In genomic region chr2:2641541-2642410, GRCh38 we compare ENCODE assay signal across 19 cellular contexts.
"Had no signal": no experiment of that assay in that cellular context is flagged by ENCODE, and none has a peak within 500 bp of the region (broad histone marks: within the 10 kb centered on the region; RNA-seq: fewer than 3 reads in every experiment).

No MANE protein-coding gene starts in this region.

- H3K4me3 ChIP-seq: cardiac muscle cell, left lung, pancreas, spleen, tibial artery had no signal

- H3K27me3 Mint-ChIP-seq: activated CD4-positive, alpha-beta memory T cell treated with anti-CD3 and anti-CD28 coated beads, Interleukin-2, amount 10 ng/mL, durations not matched to agents 7 days and 5 days; activated naive CD8-positive, alpha-beta T cell treated with anti-CD3 and anti-CD28 coated beads, Interleukin-2, amount 10 ng/mL, durations not matched to agents 7 days and 5 days had no signal

- DNase-seq: activated CD4-positive, alpha-beta memory T cell treated with anti-CD3 and anti-CD28 coated beads, Interleukin-2, amount 10 ng/mL, durations not matched to agents 7 days and 5 days; activated CD4-positive, alpha-beta T cell treated with anti-CD3 and anti-CD28 coated beads for 4 hours; activated naive CD4-positive, alpha-beta T cell treated with Interleukin-2 at 50 U/mL for 16 hours; activated naive CD8-positive, alpha-beta T cell treated with anti-CD3 and anti-CD28 coated beads, Interleukin-2, amount 10 ng/mL, durations not matched to agents 7 days and 5 days; activated T-cell treated with anti-CD3 and anti-CD28 coated beads, Interleukin-2, amount 50 U/mL, for 24 hours; amygdala; effector memory CD8-positive, alpha-beta T cell; left lung; mammary epithelial cell; midbrain; spleen; stimulated activated naive B cell treated with anti-CD40 and anti-IgM and Interleukin-4, amounts not matched to agents 10 μg/mL and 1 μg/mL and 100 μg/mL, for 72 hours had no signal

- H3K4me1 ChIP-seq: left lung, pancreas, spleen, tibial artery had no signal

- ATAC-seq: effector memory CD8-positive, alpha-beta T cell; left lung; pancreas; WTC11 had no signal

- H3K27ac Mint-ChIP-seq: activated CD4-positive, alpha-beta memory T cell treated with anti-CD3 and anti-CD28 coated beads, Interleukin-2, amount 10 ng/mL, durations not matched to agents 7 days and 5 days; activated naive CD8-positive, alpha-beta T cell treated with anti-CD3 and anti-CD28 coated beads, Interleukin-2, amount 10 ng/mL, durations not matched to agents 7 days and 5 days; activated T-cell treated with anti-CD3 and anti-CD28 coated beads, Interleukin-2, amount 50 U/mL, for 24 hours; activated T-helper 2 cell treated with anti-CD3 and anti-CD28 coated beads, Interferon-gamma antibody, Interleukin-2, Interleukin-4, amounts not matched to agents 10 μg/mL and 5 μg/mL and 100 μg/mL, durations not matched to agents 14 hours and 24 hours and 36 hours; effector memory CD8-positive, alpha-beta T cell; stimulated activated naive B cell treated with anti-CD40 and anti-IgM and Interleukin-4, amounts not matched to agents 10 μg/mL and 1 μg/mL and 100 μg/mL, for 72 hours; T-helper 2 cell treated with Interferon-gamma antibody and Interleukin-4, amounts not matched to agents 5 μg/mL and 100 μg/mL, for 36 hours; WTC11 had no signal

- H3K4me3 Mint-ChIP-seq: activated CD4-positive, alpha-beta memory T cell treated with anti-CD3 and anti-CD28 coated beads, Interleukin-2, amount 10 ng/mL, durations not matched to agents 7 days and 5 days; activated naive CD8-positive, alpha-beta T cell treated with anti-CD3 and anti-CD28 coated beads, Interleukin-2, amount 10 ng/mL, durations not matched to agents 7 days and 5 days; activated T-cell treated with anti-CD3 and anti-CD28 coated beads, Interleukin-2, amount 50 U/mL, for 24 hours; effector memory CD8-positive, alpha-beta T cell; stimulated activated naive B cell treated with anti-CD40 and anti-IgM and Interleukin-4, amounts not matched to agents 10 μg/mL and 1 μg/mL and 100 μg/mL, for 72 hours; T-helper 2 cell treated with Interferon-gamma antibody and Interleukin-4, amounts not matched to agents 5 μg/mL and 100 μg/mL, for 36 hours; WTC11 had no signal

- H3K9me3 ChIP-seq: left lung, neutrophil, pancreas, spleen, tibial artery had no signal

- H3K27ac ChIP-seq: cardiac muscle cell, left lung, neutrophil, pancreas, spleen, tibial artery had no signal

- H3K9me3 Mint-ChIP-seq: activated T-cell treated with anti-CD3 and anti-CD28 coated beads, Interleukin-2, amount 50 U/mL, for 24 hours; activated T-helper 2 cell treated with anti-CD3 and anti-CD28 coated beads, Interferon-gamma antibody, Interleukin-2, Interleukin-4, amounts not matched to agents 10 μg/mL and 5 μg/mL and 100 μg/mL, durations not matched to agents 14 hours and 24 hours and 36 hours; T-helper 2 cell treated with Interferon-gamma antibody and Interleukin-4, amounts not matched to agents 5 μg/mL and 100 μg/mL, for 36 hours had no signal

- H3K27me3 ChIP-seq: cardiac muscle cell, neutrophil, pancreas had no signal

- H3K36me3 Mint-ChIP-seq: stimulated activated naive B cell treated with anti-CD40 and anti-IgM and Interleukin-4, amounts not matched to agents 10 μg/mL and 1 μg/mL and 100 μg/mL, for 72 hours; WTC11 had no signal

- H3K36me3 ChIP-seq: cardiac muscle cell, left lung, neutrophil, pancreas, spleen, tibial artery had no signal
